In the genomic region with DNA sequence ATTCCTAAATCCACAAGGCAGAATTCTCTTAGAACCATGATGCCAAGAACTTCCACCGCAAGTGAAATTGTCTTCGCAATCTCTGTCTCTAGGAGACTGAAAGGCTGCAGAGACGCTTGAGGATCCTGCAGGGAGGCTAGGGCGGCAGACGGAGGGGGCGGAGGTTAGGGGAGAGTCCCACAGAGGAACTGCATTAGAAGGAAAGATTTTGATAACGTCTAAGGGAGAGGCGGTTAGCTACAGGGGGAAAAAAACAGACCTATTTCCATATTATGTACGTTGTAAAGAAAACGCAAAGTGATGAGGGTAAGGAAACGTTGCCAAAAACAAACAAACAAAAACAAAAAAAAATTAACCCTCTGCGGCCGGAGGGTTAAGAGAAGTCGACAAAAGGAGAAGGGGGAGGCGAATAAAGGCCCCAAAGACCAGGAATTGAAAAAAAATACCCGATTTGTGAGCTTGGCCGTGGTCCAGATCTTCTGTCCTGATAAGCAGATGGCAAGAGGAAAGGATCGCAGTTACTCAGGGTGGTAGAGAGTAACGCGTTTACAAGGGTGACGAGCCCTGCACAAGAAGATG, we compare ENCODE assay signal across 8 cellular contexts. TPM values are rescaled to one million over a fixed set of nuclear protein-coding genes. Genes with fewer than 3 reads are reported as not detected.
A peak's percentile ranks its signal among the peaks of the same experiment; 100 is the strongest.
DNase-seq lines count a peak whose midpoint lies in the region; ATAC-seq and TF ChIP-seq lines count a peak whose summit lies in the region.

No MANE protein-coding gene starts in this region.

- H2BK120ac ChIP-seq in trophoblast cell (ENCODE audit: insufficient read depth, low read length, poor library complexity): peak overlapping the region; percentile 8

- H3K4me2 ChIP-seq in trophoblast cell (ENCODE audit: low read length): peak overlapping the region; percentile 44

- H2AK5ac ChIP-seq in trophoblast cell (ENCODE audit: low read length): no peak overlapping the region

- peaks cover 10 to 14% of the 10 kb centered on the region in 2 experiments for H3K4me1 ChIP-seq in trophoblast cell (ENCODE audit: control insufficient read depth in 1 of 2, insufficient read depth in 2 of 2, low read length in 2 of 2)
- peaks cover 45% of the 10 kb centered on the region for H3K4me1 ChIP-seq in upper lobe of right lung

- H3K4me3 ChIP-seq in trophoblast cell (ENCODE audit: low read depth, low read length): peak overlapping the region; percentile 82
- H3K4me3 ChIP-seq in upper lobe of right lung: peak overlapping the region; percentile 79

- peak; percentile 33 for DNase-seq in DMS114 treated with DMSO at 0.1 percent for 48 hours (lab: John Stamatoyannopoulos, UW; ENCODE audit: unreplicated experiment)
- DNase-seq in HUDEP-2 (lab: John Stamatoyannopoulos, UW; ENCODE audit: unreplicated experiment in 76 of 76): peak in 69 of 76 experiments; percentile 5 to 79 (median 62)
- peak; percentile 58 for DNase-seq in SK-MEL-5 (ENCODE audit: low read depth, low spot score)
- DNase-seq in activated naive CD4-positive, alpha-beta T cell treated with Interleukin-2 at 50 U/mL for 16 hours: peak; percentile 67
- peak; percentile 21 to 85 (median 62) for DNase-seq in head of caudate nucleus
- DNase-seq in trophoblast cell: peak; percentile 38 to 70
- DNase-seq in upper lobe of right lung: peak; percentile 80

- no peak for TF ChIP-seq CTCF in upper lobe of right lung (IDR thresholded peaks at IDR 0.05)

- no peak overlapping the region for H2BK12ac ChIP-seq in trophoblast cell (ENCODE audit: low read length)

- no peak overlapping the region for H3K23ac ChIP-seq in trophoblast cell (ENCODE audit: low read length)

- H2BK5ac ChIP-seq in trophoblast cell (ENCODE audit: low read depth, low read length, poor library complexity): no peak overlapping the region

- ATAC-seq in GM21423 (IDR thresholded peaks at IDR 0.05; ENCODE audit: unreplicated experiment): peak; percentile 25
- ATAC-seq in upper lobe of right lung: peak; percentile 61

- H3K4ac ChIP-seq in trophoblast cell (ENCODE audit: low read depth, low read length): no peak overlapping the region

- intact Hi-C loops in head of caudate nucleus (cut with DNase I) (loop anchor here (5.0 kb wide), 2 partner anchors 64 to 126 kb away; a partner anchor contains a TSS), upper lobe of right lung (cut with DNase I) (no loop called here)

- no peaks in the 10 kb centered on the region for H3K9me3 ChIP-seq in trophoblast cell (ENCODE audit: insufficient read depth, low read depth, low read length)
- no peaks in the 10 kb centered on the region for H3K9me3 ChIP-seq in upper lobe of right lung

- H3K79me1 ChIP-seq in trophoblast cell (ENCODE audit: low read length): peaks cover 4% of the 10 kb centered on the region

- H3K9ac ChIP-seq in trophoblast cell (ENCODE audit: low read length): peak overlapping the region; percentile 15

- peak overlapping the region; percentile 54 for H4K12ac ChIP-seq in trophoblast cell (ENCODE audit: low read depth, low read length)

- H3K27ac ChIP-seq in trophoblast cell (ENCODE audit: low read depth, low read length): peak overlapping the region; percentile 2
- H3K27ac ChIP-seq in upper lobe of right lung: peak overlapping the region; percentile 95

- WGBS in trophoblast cell (ENCODE audit: extremely low coverage, insufficient coverage, insufficient read length): no CpG with 5 or more reads among the region's 21 CpGs

- peaks cover 3% of the 10 kb centered on the region for H3K79me2 ChIP-seq in trophoblast cell (ENCODE audit: control insufficient read depth, insufficient read depth, low read length, poor library complexity)

- H4K91ac ChIP-seq in trophoblast cell (ENCODE audit: low read depth, low read length): peak overlapping the region; percentile 51

- no peaks in the 10 kb centered on the region for H3K27me3 ChIP-seq in trophoblast cell (ENCODE audit: insufficient read depth, low read length)
- H3K27me3 ChIP-seq in upper lobe of right lung: no peaks in the 10 kb centered on the region

- peak overlapping the region; percentile 88 for H4K8ac ChIP-seq in trophoblast cell (ENCODE audit: low read depth, low read length)

- H3K36me3 ChIP-seq in trophoblast cell (ENCODE audit: control insufficient read depth in 1 of 2, insufficient read depth in 2 of 2, low read length in 2 of 2) (no peaks in the 10 kb centered on the region), upper lobe of right lung (no peaks in the 10 kb centered on the region)

- H3K18ac ChIP-seq in trophoblast cell (ENCODE audit: low read length): peak overlapping the region; percentile 38

- in situ Hi-C loops in SK-MEL-5 (cut with HindIII; ENCODE audit: low pct_unique_long_range_greater_than_20kb, low sequenced_read_pairs): no loop called here

- H3K14ac ChIP-seq in trophoblast cell (ENCODE audit: low read length): peak overlapping the region; percentile 60

- H2AFZ ChIP-seq in trophoblast cell (ENCODE audit: insufficient read depth, low read length, poor library complexity): peak overlapping the region; percentile 89

RNA-seq across cellular contexts. Expression of a gene that starts 0.5 kb away (rescaled TPM):
- 6.7 and 8.6 TPM in 2 replicates for total RNA-seq in SK-MEL-5 (2014; rRNA removed; shearing (Covaris generic))
- polyA plus RNA-seq in SK-MEL-5 (2015; cell fraction: cytosol; rRNA removed): 4.3 and 5.1 TPM in 2 replicates
- 5.9 and 10.6 TPM in 2 replicates for polyA plus RNA-seq in SK-MEL-5 (2015; cell fraction: nucleus; rRNA removed)
- polyA plus RNA-seq in trophoblast cell (2013): 6.4 and 6.6 TPM in 2 replicates
- total RNA-seq in upper lobe of right lung: 12.4 TPM

RNA-seq across cellular contexts. Expression of a gene that starts 0.8 kb away (rescaled TPM):
- total RNA-seq in SK-MEL-5 (2014; rRNA removed; shearing (Covaris generic)): 17.1 and 19.1 TPM in 2 replicates
- polyA plus RNA-seq in SK-MEL-5 (2015; cell fraction: cytosol; rRNA removed): 5.8 and 13.7 TPM in 2 replicates
- 20.9 and 22.4 TPM in 2 replicates for polyA plus RNA-seq in SK-MEL-5 (2015; cell fraction: nucleus; rRNA removed)
- polyA plus RNA-seq in trophoblast cell (2013): 4.7 and 5.2 TPM in 2 replicates
- total RNA-seq in upper lobe of right lung: 12.6 TPM

Comparison
In these comparisons a context has a peak if more than half of its experiments do, and no peak if none do; other contexts are left out.
1. Peak in every context shown above with its lines: DNase-seq, ATAC-seq, H3K4me3 ChIP-seq and H3K27ac ChIP-seq.